In genomic region chr10:12432402-12433189, GRCh38 we compare ENCODE assay signal across 16 cellular contexts.
A peak's percentile ranks its signal among the peaks of the same experiment; 100 is the strongest.
DNase-seq lines count a peak whose midpoint lies in the region; ATAC-seq and TF ChIP-seq lines count a peak whose summit lies in the region.
"Had no signal": no experiment of that assay in that cellular context is flagged by ENCODE, and none has a peak within 500 bp of the region (broad histone marks: within the 10 kb centered on the region; RNA-seq: fewer than 3 reads in every experiment).

No MANE protein-coding gene starts in this region.

- H3K4me1 Mint-ChIP-seq in T-cell, result peaks cover 22 to 35% (median 32%) of the 10 kb centered on the region in 3 donors
- H3K4me1 Mint-ChIP-seq: activated CD8-positive, alpha-beta memory T cell treated with anti-CD3 and anti-CD28 coated beads, Interleukin-2, amount 10 ng/mL, durations not matched to agents 7 days and 5 days had no signal

- H3K9me3 Mint-ChIP-seq in T-cell, result no peaks in the 10 kb centered on the region
- H3K9me3 Mint-ChIP-seq: WTC11 had no signal

- DNase-seq in DMS79 (lab: John Stamatoyannopoulos, UW) (peak; percentile 21), NCI-H2029 (lab: John Stamatoyannopoulos, UW) (peak; percentile 61), NCI-H748 treated with DMSO at 0.1 percent for 48 hours (lab: John Stamatoyannopoulos, UW) (peak; percentile 10), left lobe of liver (ENCODE audit: low spot score) (no peak), GM10266 (ENCODE audit: extremely low spot score) (no peak), H4 (ENCODE audit: low spot score) (no peak), SW480 (ENCODE audit: low spot score) (no peak), T-cell (no peak)
- DNase-seq: activated CD8-positive, alpha-beta memory T cell treated with anti-CD3 and anti-CD28 coated beads, Interleukin-2, amount 10 ng/mL, durations not matched to agents 7 days and 5 days; activated effector memory CD4-positive, alpha-beta T cell treated with Interleukin-2 at 50 U/mL for 16 hours; amygdala; H7; NCI-H446 treated with DMSO at 0.1 percent for 48 hours; ovary; stimulated activated CD4-positive, alpha-beta T cell treated with anti-CD3 and anti-CD28 coated beads, Interleukin-4, amount 100 ng/mL, for 4 hours had no signal

- CTCF ChIA-PET in T-cell (lab: Charles Lee), result interaction anchor here in 1 of 2 donors (0.7 to 1.2 kb wide), 2 partner anchors 30 to 32 kb away, joined by 3 to 4 read pairs; no protein-coding TSS in a partner anchor

- peaks cover 24% of the 10 kb centered on the region for H3K36me3 Mint-ChIP-seq in T-cell
- H3K36me3 Mint-ChIP-seq: WTC11 had no signal

- H3K4me3 Mint-ChIP-seq in T-cell, result no peak overlapping the region
- H3K4me3 Mint-ChIP-seq: activated CD8-positive, alpha-beta memory T cell treated with anti-CD3 and anti-CD28 coated beads, Interleukin-2, amount 10 ng/mL, durations not matched to agents 7 days and 5 days; WTC11 had no signal

- no peak for TF ChIP-seq CTCF in GM10266 (IDR thresholded peaks at IDR 0.05; ENCODE audit: control insufficient read depth, insufficient read depth, low read depth, missing control alignments)

- POLR2A ChIA-PET in T-cell (lab: Charles Lee), result no interaction called here

- ATAC-seq in left lobe of liver (peak; percentile 78), T-cell (replicated peaks in 1 of 4) (no peak)
- ATAC-seq: activated CD8-positive, alpha-beta memory T cell treated with anti-CD3 and anti-CD28 coated beads, Interleukin-2, amount 10 ng/mL, durations not matched to agents 7 days and 5 days; WTC11 had no signal

- H3K27me3 Mint-ChIP-seq in T-cell, result no peaks in the 10 kb centered on the region

- no peak overlapping the region for H3K27ac Mint-ChIP-seq in T-cell
- H3K27ac Mint-ChIP-seq: activated CD8-positive, alpha-beta memory T cell treated with anti-CD3 and anti-CD28 coated beads, Interleukin-2, amount 10 ng/mL, durations not matched to agents 7 days and 5 days had no signal

Comparison
In these comparisons a context has a peak if more than half of its experiments do, and no peak if none do; other contexts are left out.
1. DNase-seq: peak in DMS79 (single experiment), NCI-H2029 (single experiment) and NCI-H748 treated with DMSO at 0.1 percent for 48 hours (single experiment); none in left lobe of liver (single experiment), GM10266 (single experiment), H4 (single experiment), SW480 (single experiment) and T-cell (0 of 34).